Comparison of ENCODE assay signal across 35 cellular contexts in genomic region chr6:66578362-66578761, GRCh38.
"Had no signal": no experiment of that assay in that cellular context is flagged by ENCODE, and none has a peak within 500 bp of the region (broad histone marks: within the 10 kb centered on the region; RNA-seq: fewer than 3 reads in every experiment).

No MANE protein-coding gene starts in this region.

- H3K4me3 Mint-ChIP-seq: activated B cell treated with CpG ODN at 0.5 μM for 24 hours; activated CD4-positive, alpha-beta memory T cell treated with anti-CD3 and anti-CD28 coated beads for 36 hours; activated CD4-positive, alpha-beta T cell treated with anti-CD3 and anti-CD28 coated beads, Interleukin-2, amount 10 ng/mL, durations not matched to agents 24 days and 14 days; activated CD8-positive, alpha-beta T cell treated with anti-CD3 and anti-CD28 coated beads for 36 hours; activated naive CD4-positive, alpha-beta T cell treated with anti-CD3 and anti-CD28 coated beads for 36 hours; activated naive CD8-positive, alpha-beta T cell treated with anti-CD3 and anti-CD28 coated beads for 36 hours; activated T-cell treated with anti-CD3 and anti-CD28 coated beads, Interleukin-2, amount 50 U/mL, for 4 hours; activated T-cell treated with anti-CD3 and anti-CD28 coated beads, Interleukin-2, amount 50 U/mL, for 72 hours; activated T-helper 1 cell treated with anti-CD3 and anti-CD28 coated beads, Interleukin-12 subunit alpha, Interleukin-12 subunit beta, Interleukin-2, Interleukin-4 antibody, amounts not matched to agents 30 ng/mL and 10 ng/mL and 1 ng/mL, durations not matched to agents 14 hours and 24 hours and 36 hours; activated T-helper 17 cell treated with anti-CD3 and anti-CD28 coated beads, Interleukin-2, amount 50 U/mL, for 72 hours; T-helper 1 cell treated with Interleukin-12 subunit alpha and Interleukin-12 subunit beta and Interleukin-4 antibody, amounts not matched to agents 30 μg/mL and 1 μg/mL, for 36 hours; T-helper 2 cell treated with Interferon-gamma antibody and Interleukin-4, amounts not matched to agents 5 μg/mL and 100 μg/mL, for 36 hours had no signal

- H3K27me3 Mint-ChIP-seq: activated B cell treated with CpG ODN at 0.5 μM for 24 hours; activated CD4-positive, alpha-beta memory T cell treated with anti-CD3 and anti-CD28 coated beads for 36 hours; activated CD4-positive, alpha-beta T cell treated with anti-CD3 and anti-CD28 coated beads, Interleukin-2, amount 10 ng/mL, durations not matched to agents 24 days and 14 days; activated CD8-positive, alpha-beta T cell treated with anti-CD3 and anti-CD28 coated beads for 36 hours; activated naive CD8-positive, alpha-beta T cell treated with anti-CD3 and anti-CD28 coated beads for 36 hours; activated T-helper 17 cell treated with anti-CD3 and anti-CD28 coated beads, Interleukin-2, amount 50 U/mL, for 72 hours had no signal

- H3K27ac Mint-ChIP-seq: activated B cell treated with CpG ODN at 0.5 μM for 24 hours; activated CD4-positive, alpha-beta memory T cell treated with anti-CD3 and anti-CD28 coated beads for 36 hours; activated CD4-positive, alpha-beta T cell treated with anti-CD3 and anti-CD28 coated beads, Interleukin-2, amount 10 ng/mL, durations not matched to agents 24 days and 14 days; activated CD8-positive, alpha-beta T cell treated with anti-CD3 and anti-CD28 coated beads for 36 hours; activated naive CD4-positive, alpha-beta T cell treated with anti-CD3 and anti-CD28 coated beads for 36 hours; activated naive CD4-positive, alpha-beta T cell treated with anti-CD3 and anti-CD28 coated beads, Interleukin-2, amount 50 U/mL, for 72 hours; activated naive CD8-positive, alpha-beta T cell treated with anti-CD3 and anti-CD28 coated beads for 36 hours; activated T-cell treated with anti-CD3 and anti-CD28 coated beads, Interleukin-2, amount 50 U/mL, for 72 hours; activated T-helper 1 cell treated with anti-CD3 and anti-CD28 coated beads, Interleukin-12 subunit alpha, Interleukin-12 subunit beta, Interleukin-2, Interleukin-4 antibody, amounts not matched to agents 30 ng/mL and 10 ng/mL and 1 ng/mL, durations not matched to agents 14 hours and 24 hours and 36 hours; activated T-helper 17 cell treated with anti-CD3 and anti-CD28 coated beads, Interleukin-2, amount 50 U/mL, for 72 hours; T-helper 1 cell treated with Interleukin-12 subunit alpha and Interleukin-12 subunit beta and Interleukin-4 antibody, amounts not matched to agents 30 μg/mL and 1 μg/mL, for 36 hours; T-helper 2 cell treated with Interferon-gamma antibody and Interleukin-4, amounts not matched to agents 5 μg/mL and 100 μg/mL, for 36 hours had no signal

- H3K4me1 Mint-ChIP-seq: activated B cell treated with CpG ODN at 0.5 μM for 24 hours; activated CD4-positive, alpha-beta T cell treated with anti-CD3 and anti-CD28 coated beads, Interleukin-2, amount 10 ng/mL, durations not matched to agents 24 days and 14 days; activated naive CD8-positive, alpha-beta T cell treated with anti-CD3 and anti-CD28 coated beads for 36 hours; activated T-helper 17 cell treated with anti-CD3 and anti-CD28 coated beads, Interleukin-2, amount 50 U/mL, for 72 hours had no signal

- H3K4me3 ChIP-seq: adrenal gland, body of pancreas, breast epithelium had no signal

- DNase-seq: activated B cell treated with CpG ODN at 0.5 μM for 24 hours; activated CD4-positive, alpha-beta memory T cell treated with anti-CD3 and anti-CD28 coated beads for 36 hours; activated CD4-positive, alpha-beta T cell treated with anti-CD3 and anti-CD28 coated beads for 4 hours; activated CD4-positive, alpha-beta T cell treated with anti-CD3 and anti-CD28 coated beads, Interleukin-2, amount 10 ng/mL, durations not matched to agents 24 days and 14 days; activated CD4-positive, alpha-beta T cell treated with anti-CD3 and anti-CD28 coated beads, Interleukin-2, amount 50 U/mL, for 1 hour; activated CD4-positive, alpha-beta T cell treated with anti-CD3 and anti-CD28 coated beads, Interleukin-2, amount 50 U/mL, for 4 hours; activated CD4-positive, CD25-positive, alpha-beta regulatory T cell treated with anti-CD3 and anti-CD28 coated beads, Interleukin-2, amount 50 U/mL, for 72 hours; activated CD8-positive, alpha-beta memory T cell treated with anti-CD3 and anti-CD28 coated beads, Interleukin-2, amount 50 U/mL, for 4 hours; activated CD8-positive, alpha-beta T cell treated with anti-CD3 and anti-CD28 coated beads for 36 hours; activated effector memory CD4-positive, alpha-beta T cell treated with anti-CD3 and anti-CD28 coated beads, Interleukin-2, amount 50 U/mL, for 16 hours; activated gamma-delta T cell treated with Interleukin-2 at 50 U/mL for 16 hours; activated naive CD4-positive, alpha-beta T cell; activated naive CD4-positive, alpha-beta T cell treated with anti-CD3 and anti-CD28 coated beads for 36 hours; activated naive CD4-positive, alpha-beta T cell treated with anti-CD3 and anti-CD28 coated beads, Interleukin-2, amount 50 U/mL, for 16 hours; activated naive CD8-positive, alpha-beta T cell treated with anti-CD3 and anti-CD28 coated beads for 36 hours; activated T-cell treated with anti-CD3 and anti-CD28 coated beads for 4 hours; activated T-cell treated with anti-CD3 and anti-CD28 coated beads, Interleukin-2, amount 50 U/mL, for 1 hour; activated T-cell treated with anti-CD3 and anti-CD28 coated beads, Interleukin-2, amount 50 U/mL, for 4 hours; activated T-cell treated with anti-CD3 and anti-CD28 coated beads, Interleukin-2, amount 50 U/mL, for 72 hours; adrenal gland; amniotic stem cell; aorta; body of pancreas; brain microvascular endothelial cell; central memory CD4-positive, alpha-beta T cell; T-helper 1 cell; T-helper 2 cell; T-helper 9 cell had no signal

- H3K9me3 Mint-ChIP-seq: activated CD4-positive, alpha-beta T cell treated with anti-CD3 and anti-CD28 coated beads, Interleukin-2, amount 10 ng/mL, durations not matched to agents 24 days and 14 days; activated naive CD8-positive, alpha-beta T cell treated with anti-CD3 and anti-CD28 coated beads for 36 hours; activated T-helper 1 cell treated with anti-CD3 and anti-CD28 coated beads, Interleukin-12 subunit alpha, Interleukin-12 subunit beta, Interleukin-2, Interleukin-4 antibody, amounts not matched to agents 30 ng/mL and 10 ng/mL and 1 ng/mL, durations not matched to agents 14 hours and 24 hours and 36 hours had no signal

- H3K36me3 Mint-ChIP-seq: activated CD4-positive, alpha-beta memory T cell treated with anti-CD3 and anti-CD28 coated beads for 36 hours; activated naive CD4-positive, alpha-beta T cell treated with anti-CD3 and anti-CD28 coated beads, Interleukin-2, amount 50 U/mL, for 72 hours; activated naive CD8-positive, alpha-beta T cell treated with anti-CD3 and anti-CD28 coated beads for 36 hours had no signal

- H3K27me3 ChIP-seq: adrenal gland, body of pancreas, brain microvascular endothelial cell, breast epithelium had no signal

- H3K9me3 ChIP-seq: adrenal gland, body of pancreas, breast epithelium had no signal

- H3K27ac ChIP-seq: adrenal gland, body of pancreas, brain microvascular endothelial cell, breast epithelium, VCaP had no signal

- H3K36me3 ChIP-seq: adrenal gland, brain microvascular endothelial cell, breast epithelium had no signal

- H3K4me1 ChIP-seq: adrenal gland, body of pancreas, breast epithelium had no signal
